ENCODE assay signal across 15 cellular contexts in genomic region chr9:130458027-130458803, GRCh38. TPM values are rescaled to one million over a fixed set of nuclear protein-coding genes. Genes with fewer than 3 reads are reported as not detected.
DNase-seq lines count a peak whose midpoint lies in the region; ATAC-seq and TF ChIP-seq lines count a peak whose summit lies in the region.
"Had no signal": no experiment of that assay in that cellular context is flagged by ENCODE, and none has a peak within 500 bp of the region (broad histone marks: within the 10 kb centered on the region; RNA-seq: fewer than 3 reads in every experiment).

No MANE protein-coding gene starts in this region.

- no peaks in the 10 kb centered on the region for H3K36me3 Mint-ChIP-seq in glutamatergic neuron (ENCODE audit: unreplicated experiment)
- H3K36me3 Mint-ChIP-seq: CD8-positive, alpha-beta T cell had no signal

- H2AFZ ChIP-seq in neuronal stem cell (ENCODE audit: low read length) = no peak overlapping the region

- TF ChIP-seq CTCF in left ventricle myocardium inferior (IDR thresholded peaks at IDR 0.05; ENCODE audit: borderline replicate concordance) = no peak
- no peak for TF ChIP-seq CTCF in HEK293 (tag by site-specific recombination; IDR thresholded peaks at IDR 0.05)
- no peak for TF ChIP-seq CTCF in glutamatergic neuron (IDR thresholded peaks at IDR 0.05; ENCODE audit: partially characterized antibody, unreplicated experiment)
- no peak for TF ChIP-seq CTCF in omental fat pad (IDR thresholded peaks at IDR 0.05)

- H3K4me1 ChIP-seq in left ventricle myocardium inferior (peaks cover 30% of the 10 kb centered on the region), HEK293 (ENCODE audit: control insufficient read depth, insufficient read depth, low read length) (peaks cover under 1% of the 10 kb centered on the region; the same call in 1 of the 2 replicates), neuronal stem cell (ENCODE audit: control insufficient read depth in 2 of 2, insufficient read depth in 1 of 2, low read depth in 1 of 2, low read length in 2 of 2) (peaks cover 0 to 2% of the 10 kb centered on the region in 2 donors)
- H3K4me1 ChIP-seq: BLaER1 had no signal

- POLR2A ChIA-PET in HEK293 (lab: Yijun Ruan, JAX) = interaction anchor here (0.5 to 1.1 kb wide), 2 partner anchors 10 to 31 kb away, joined by 4 read pairs; no protein-coding TSS in a partner anchor

- no peaks in the 10 kb centered on the region for H3K79me1 ChIP-seq in neuronal stem cell (ENCODE audit: low read depth, low read length)

- no peak overlapping the region for H3K23ac ChIP-seq in neuronal stem cell (ENCODE audit: low read depth, low read length, poor library complexity)

- H4K91ac ChIP-seq in neuronal stem cell (ENCODE audit: low read depth, low read length, poor library complexity) = no peak overlapping the region

- H3K4me1 Mint-ChIP-seq in glutamatergic neuron (ENCODE audit: low read depth, unreplicated experiment) = peaks cover 4% of the 10 kb centered on the region
- H3K4me1 Mint-ChIP-seq: H9 had no signal

- CTCF ChIA-PET in HEK293 (lab: Yijun Ruan, JAX) = interaction anchor here (0.5 to 15.5 kb wide), 3 partner anchors 229 to 505 kb away, joined by 4 to 305 read pairs (median 8); partner anchors contain the start of gene EXOSC2

- no peak overlapping the region for H3K4me2 ChIP-seq in neuronal stem cell (ENCODE audit: insufficient read depth, low read length, poor library complexity, severe bottlenecking)
- H3K4me2 ChIP-seq: BLaER1 had no signal

- no peak overlapping the region for H2BK15ac ChIP-seq in neuronal stem cell (ENCODE audit: low read length)

- no peak overlapping the region for H2BK5ac ChIP-seq in neuronal stem cell (ENCODE audit: low read length)

- intact Hi-C loops in Right ventricle myocardium inferior (cut with DNase I) = no loop called here
- intact Hi-C loops in left ventricle myocardium inferior (cut with micrococcal nuclease) = no loop called here

- H2BK12ac ChIP-seq in neuronal stem cell (ENCODE audit: low read length) = no peak overlapping the region

- no peak overlapping the region for H3K27ac ChIP-seq in left ventricle myocardium inferior (replicated peaks)
- no peak overlapping the region for H3K27ac ChIP-seq in HEK293 (ENCODE audit: extremely low read depth, low read depth, low read length)
- H3K27ac ChIP-seq in neuronal stem cell (replicated peaks; ENCODE audit: low read length) = no peak overlapping the region
- H3K27ac ChIP-seq: BLaER1, HL-60 had no signal

- no peak overlapping the region for H3K27ac Mint-ChIP-seq in glutamatergic neuron (ENCODE audit: unreplicated experiment)
- H3K27ac Mint-ChIP-seq: CD8-positive, alpha-beta T cell had no signal

- H4K8ac ChIP-seq in neuronal stem cell (ENCODE audit: low read depth, low read length) = no peak overlapping the region

- no peak overlapping the region for H3K18ac ChIP-seq in neuronal stem cell (ENCODE audit: low read length)

- H3K36me3 ChIP-seq in left ventricle myocardium inferior (no peaks in the 10 kb centered on the region), HEK293 (ENCODE audit: control insufficient read depth in 2 of 2, insufficient read depth in 1 of 2, low read length in 2 of 2) (peaks cover 0 to 5% of the 10 kb centered on the region in 2 experiments; a peak in 1 of 3 replicates), neuronal stem cell (replicated peaks in 1 of 2; ENCODE audit: control insufficient read depth in 2 of 2, insufficient read depth in 2 of 2, low read length in 2 of 2) (no peaks in the 10 kb centered on the region)

- WGBS in neuronal stem cell (ENCODE audit: extremely low coverage in 2 of 2, insufficient read length in 2 of 2, insufficient replicate concordance in 1 of 2), 2 donors = no CpG with 5 or more reads among the region's 23 CpGs

- peak; percentile 53 for DNase-seq in Right ventricle myocardium inferior (ENCODE audit: missing footprints)
- no peak for DNase-seq in left ventricle myocardium inferior
- peak; percentile 4 for DNase-seq in glutamatergic neuron
- no peak for DNase-seq in neuronal stem cell (ENCODE audit: low spot score)
- no peak for DNase-seq in omental fat pad (ENCODE audit: low spot score)
- no peak for DNase-seq in hippocampal formation (lab: John Stamatoyannopoulos, UW)
- DNase-seq: 8988T; Calu3; CD8-positive, alpha-beta T cell; DMS79 treated with DMSO at 0.1 percent for 48 hours; GF-D8; H9 had no signal

- peak overlapping the region; percentile 91 for H2AK5ac ChIP-seq in neuronal stem cell (ENCODE audit: low read depth, low read length)

- H3K4me3 ChIP-seq in left ventricle myocardium inferior (no peak overlapping the region), HEK293 (ENCODE audit: low read depth, low read length) (no peak overlapping the region), neuronal stem cell (ENCODE audit: low read length in 2 of 2) (no peak overlapping the region)
- H3K4me3 ChIP-seq: BLaER1 had no signal

- H3K27me3 ChIP-seq in left ventricle myocardium inferior (ENCODE audit: low read depth) (no peaks in the 10 kb centered on the region), neuronal stem cell (ENCODE audit: control insufficient read depth in 3 of 3, insufficient read depth in 3 of 3, low read depth in 1 of 3, low read length in 3 of 3) (peaks cover 0 to 13% (median 0%) of the 10 kb centered on the region in 3 experiments)
- H3K27me3 ChIP-seq: BLaER1 had no signal

- ATAC-seq in Right ventricle myocardium inferior (no peak), omental fat pad (ENCODE audit: low FRiP score) (no peak)
- ATAC-seq: CD8-positive, alpha-beta T cell had no signal

- no peak overlapping the region for H3K14ac ChIP-seq in neuronal stem cell (ENCODE audit: low read length)

- peaks cover 7% of the 10 kb centered on the region for H3K9me3 Mint-ChIP-seq in glutamatergic neuron (ENCODE audit: unreplicated experiment)
- H3K9me3 Mint-ChIP-seq: CD8-positive, alpha-beta T cell; H9 had no signal

- no peak overlapping the region for H3K4ac ChIP-seq in neuronal stem cell (ENCODE audit: low read length)

- no peak overlapping the region for H3K9ac ChIP-seq in neuronal stem cell (ENCODE audit: low read depth, low read length, poor library complexity)
- H3K9ac ChIP-seq: BLaER1 had no signal

- H2BK120ac ChIP-seq in neuronal stem cell (ENCODE audit: low read depth, low read length) = no peak overlapping the region

- peaks cover 7% of the 10 kb centered on the region for H3K27me3 Mint-ChIP-seq in glutamatergic neuron (ENCODE audit: unreplicated experiment)

- H3K9me3 ChIP-seq in left ventricle myocardium inferior (replicated peaks) = no peaks in the 10 kb centered on the region
- no peaks in the 10 kb centered on the region for H3K9me3 ChIP-seq in HEK293 (ENCODE audit: control insufficient read depth, insufficient read depth, low read depth, low read length)
- H3K9me3 ChIP-seq in neuronal stem cell (replicated peaks in 1 of 2; ENCODE audit: control insufficient read depth in 2 of 2, insufficient read depth in 1 of 2, low read depth in 1 of 2, low read length in 2 of 2) = no peaks in the 10 kb centered on the region
- H3K9me3 ChIP-seq: BLaER1 had no signal

- no peak overlapping the region for H3K4me3 Mint-ChIP-seq in glutamatergic neuron (ENCODE audit: unreplicated experiment)
- H3K4me3 Mint-ChIP-seq: CD8-positive, alpha-beta T cell; H9 had no signal

TF ChIP-seq in HEK293, 187 proteins besides CTCF, POLR2A, EP300 and RAD21:
- TF ChIP-seq ZNF221 (tag by site-specific recombination; IDR thresholded peaks at IDR 0.05; ENCODE audit: borderline replicate concordance) = no peak
- TF ChIP-seq ZNF473 (tag by site-specific recombination; IDR thresholded peaks at IDR 0.05) = no peak
- no peak for TF ChIP-seq EGR2 (tag by site-specific recombination; IDR thresholded peaks at IDR 0.05; ENCODE audit: low read depth)
- TF ChIP-seq ZBTB17 (tag by site-specific recombination; IDR thresholded peaks at IDR 0.05) = peak; percentile 97
- peak; percentile 92; the same call in 1 of the 2 replicates for TF ChIP-seq ZNF23 (tag by site-specific recombination; IDR thresholded peaks at IDR 0.05; ENCODE audit: borderline replicate concordance)

RNA-seq across cellular contexts. Expression of gene ASS1, which starts 13.5 kb away (rescaled TPM):
- total RNA-seq in Right ventricle myocardium inferior = 84.8 TPM
- 71.3 TPM for total RNA-seq in left ventricle myocardium inferior
- 31.5 TPM for total RNA-seq in glutamatergic neuron (ENCODE audit: unreplicated experiment)
- polyA plus RNA-seq in neuronal stem cell (2013, experiment 1 of 2) = 19.7 TPM
- polyA plus RNA-seq in neuronal stem cell (2013, experiment 2 of 2) = 19.8 TPM
- 100 to 1,000 TPM; 250 to 621 (median 378) TPM for total RNA-seq in omental fat pad
- total RNA-seq: CD8-positive, alpha-beta T cell had no signal

Comparison
In these comparisons a context has a peak if more than half of its experiments do, and no peak if none do; other contexts are left out.
1. DNase-seq: peak in Right ventricle myocardium inferior (single experiment) and glutamatergic neuron (single experiment); none in left ventricle myocardium inferior (single experiment), neuronal stem cell (single experiment), omental fat pad (single experiment) and hippocampal formation (0 of 2).